In the genomic region with DNA sequence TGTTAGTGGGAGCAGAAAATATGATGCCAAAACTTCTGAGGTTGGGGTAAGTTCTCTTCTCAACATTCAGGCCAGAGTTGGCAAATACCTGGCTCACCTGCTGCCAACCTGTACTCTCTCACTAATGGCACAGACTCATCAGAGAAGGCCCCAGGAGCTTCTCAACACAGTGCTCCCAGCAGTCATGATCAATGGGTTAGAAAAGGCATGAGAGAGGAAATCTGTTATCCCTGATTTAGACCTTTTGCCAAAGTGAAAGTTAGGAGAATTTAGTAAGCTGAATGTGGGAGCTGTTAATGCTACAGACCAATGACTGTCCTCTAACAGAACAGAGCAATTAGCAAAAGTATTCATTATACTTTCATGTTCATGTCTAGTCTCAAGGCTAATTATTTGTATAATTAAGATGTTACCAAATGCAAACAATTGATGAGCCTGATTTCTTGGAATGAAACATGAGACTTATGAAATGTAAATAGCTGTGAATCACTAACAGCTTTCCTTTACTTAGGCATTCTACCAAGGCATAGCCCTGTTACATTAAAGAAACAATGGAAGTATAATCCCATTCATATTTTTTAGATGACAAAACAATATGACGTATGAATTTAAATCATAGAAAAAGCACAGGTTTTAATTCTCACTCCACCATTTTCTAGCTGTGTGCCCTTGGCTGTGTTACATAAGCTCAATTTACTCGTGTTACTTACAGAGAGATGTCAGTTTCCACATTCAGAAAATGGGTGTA, we compare ENCODE assay signal across 1 cellular context.
TF ChIP-seq lines count a peak whose summit lies in the region.

No MANE protein-coding gene starts in this region.

TF ChIP-seq in GM23338, 12 proteins besides CTCF, POLR2A, EP300 and RAD21:
- TF ChIP-seq STAT1 (IDR thresholded peaks at IDR 0.05; ENCODE audit: unreplicated experiment) (no peak), POLR2AphosphoS5 (IDR thresholded peaks at IDR 0.05; ENCODE audit: low read depth) (no peak), NANOG (IDR thresholded peaks at IDR 0.05; ENCODE audit: borderline replicate concordance) (no peak), JUNB (IDR thresholded peaks at IDR 0.05; ENCODE audit: unreplicated experiment) (no peak), REST (IDR thresholded peaks at IDR 0.05; ENCODE audit: unreplicated experiment) (no peak), ZNF114 (CRISPR knock-in tag; IDR thresholded peaks at IDR 0.05) (no peak), EZH2 (IDR thresholded peaks at IDR 0.05; ENCODE audit: low read depth, unreplicated experiment) (no peak), EZH2phosphoT487 (IDR thresholded peaks at IDR 0.05; ENCODE audit: unreplicated experiment) (no peak), ZNF331 (CRISPR knock-in tag; IDR thresholded peaks at IDR 0.05; ENCODE audit: low read depth) (no peak), CREB1 (CRISPR knock-in tag; IDR thresholded peaks at IDR 0.05; ENCODE audit: low read depth) (no peak), ETS1 (IDR thresholded peaks at IDR 0.05) (no peak), ZNF462 (CRISPR knock-in tag; IDR thresholded peaks at IDR 0.05) (no peak)
